ENCODE assay signal across 10 cellular contexts in genomic region chr4:46994007-46994405, GRCh38. TPM values are rescaled to one million over a fixed set of nuclear protein-coding genes. Genes with fewer than 3 reads are reported as not detected.
DNase-seq lines count a peak whose midpoint lies in the region; ATAC-seq, FAIRE-seq and TF ChIP-seq lines count a peak whose summit lies in the region.
"Had no signal": no experiment of that assay in that cellular context is flagged by ENCODE, and none has a peak within 500 bp of the region (broad histone marks: within the 10 kb centered on the region; RNA-seq: fewer than 3 reads in every experiment).

No MANE protein-coding gene starts in this region.

- 1 to 3% methylated on average over 14 of the region's 14 CpGs for WGBS in esophagus, 2 donors

- peak overlapping the region; percentile 54 for H3K4me3 Mint-ChIP-seq in CD8-positive, alpha-beta T cell
- H3K4me3 Mint-ChIP-seq in nephron progenitor cell = peak overlapping the region; percentile 80

- TF ChIP-seq CTCF in CD8-positive, alpha-beta T cell (IDR thresholded peaks at IDR 0.05) = no peak
- no peak for TF ChIP-seq CTCF in nephron progenitor cell (IDR thresholded peaks at IDR 0.05)
- TF ChIP-seq CTCF in WERI-Rb-1 (IDR thresholded peaks at IDR 0.05; ENCODE audit: low read depth, low read length) = no peak

- CTCF ChIA-PET in CD8-positive, alpha-beta T cell (lab: Charles Lee) = no interaction called here

- POLR2A ChIA-PET in CD8-positive, alpha-beta T cell (lab: Charles Lee) = no interaction called here

- peaks cover 22% of the 10 kb centered on the region for H3K4me1 Mint-ChIP-seq in CD8-positive, alpha-beta T cell (ENCODE audit: low read depth)
- H3K4me1 Mint-ChIP-seq in nephron progenitor cell = peaks cover 22% of the 10 kb centered on the region

- no peaks in the 10 kb centered on the region for H3K36me3 Mint-ChIP-seq in CD8-positive, alpha-beta T cell
- H3K36me3 Mint-ChIP-seq in nephron progenitor cell (ENCODE audit: low read depth) = no peaks in the 10 kb centered on the region

- intact Hi-C loops in CD8-positive, alpha-beta T cell (cut with DNase I, micrococcal nuclease) = no loop called here

- H3K27me3 Mint-ChIP-seq in CD8-positive, alpha-beta T cell (ENCODE audit: low read depth) = peaks cover 48% of the 10 kb centered on the region
- H3K27me3 Mint-ChIP-seq in nephron progenitor cell (ENCODE audit: low read depth, poor library complexity) = peaks cover 75% of the 10 kb centered on the region

- no peaks in the 10 kb centered on the region for H3K36me3 ChIP-seq in CD8-positive, alpha-beta T cell (ENCODE audit: insufficient read depth, low read length)
- H3K36me3 ChIP-seq in esophagus (ENCODE audit: control insufficient read depth in 2 of 2, insufficient read depth in 2 of 2, low read length in 1 of 2) = no peaks in the 10 kb centered on the region
- no peaks in the 10 kb centered on the region for H3K36me3 ChIP-seq in WERI-Rb-1

- no peak overlapping the region for H3K27ac Mint-ChIP-seq in CD8-positive, alpha-beta T cell
- no peak overlapping the region for H3K27ac Mint-ChIP-seq in nephron progenitor cell

- no peaks in the 10 kb centered on the region for H3K4me1 ChIP-seq in CD8-positive, alpha-beta T cell (ENCODE audit: insufficient read depth, low read length)
- H3K4me1 ChIP-seq in esophagus (ENCODE audit: control insufficient read depth in 2 of 2, insufficient read depth in 2 of 2, low read length in 1 of 2) = peaks cover 0 to 3% of the 10 kb centered on the region in 2 donors

- no peak for ATAC-seq in CD8-positive, alpha-beta T cell

- H3K4me3 ChIP-seq in CD8-positive, alpha-beta T cell (ENCODE audit: low read depth, low read length) = no peak overlapping the region
- H3K4me3 ChIP-seq in esophagus (ENCODE audit: low read depth in 1 of 2, low read length in 2 of 2) (peak overlapping the region; percentile 36 to 42), WERI-Rb-1 (ENCODE audit: low read depth, low read length) (no peak overlapping the region)

- no peak for FAIRE-seq in HTR-8/SVneo (lab: Jason Lieb, UNC)

- no peaks in the 10 kb centered on the region for H3K9me3 Mint-ChIP-seq in CD8-positive, alpha-beta T cell
- no peaks in the 10 kb centered on the region for H3K9me3 Mint-ChIP-seq in nephron progenitor cell

- no peaks in the 10 kb centered on the region for H3K9me3 ChIP-seq in CD8-positive, alpha-beta T cell (ENCODE audit: low read length)
- H3K9me3 ChIP-seq in esophagus (ENCODE audit: control insufficient read depth in 2 of 2, insufficient read depth in 1 of 2, low read depth in 1 of 2, low read length in 1 of 2) = peaks cover 0 to 4% of the 10 kb centered on the region in 2 donors
- peaks cover 4% of the 10 kb centered on the region for H3K9me3 ChIP-seq in WERI-Rb-1 (ENCODE audit: severe bottlenecking)

- H3K27me3 ChIP-seq in CD8-positive, alpha-beta T cell (ENCODE audit: insufficient read depth, low read length) = peaks cover 4% of the 10 kb centered on the region
- H3K27me3 ChIP-seq in esophagus (ENCODE audit: control insufficient read depth in 1 of 2, insufficient read depth in 2 of 2, low read length in 2 of 2) (peaks cover 0 to 3% of the 10 kb centered on the region in 2 donors), WERI-Rb-1 (ENCODE audit: insufficient read depth, low read depth, severe bottlenecking) (no peaks in the 10 kb centered on the region)

- H3K27ac ChIP-seq in CD8-positive, alpha-beta T cell (ENCODE audit: low read depth, low read length) = no peak overlapping the region
- H3K27ac ChIP-seq in esophagus (ENCODE audit: low read depth in 2 of 2, low read length in 1 of 2) (no peak overlapping the region), WERI-Rb-1 (no peak overlapping the region)

- DNase-seq in CD8-positive, alpha-beta T cell = no peak
- DNase-seq in M059J (ENCODE audit: low read depth) (peak; percentile 12), nephron progenitor cell (peak; percentile 6), WERI-Rb-1 (no peak), DMS153 (lab: John Stamatoyannopoulos, UW) (no peak), HTR-8/SVneo (ENCODE audit: insufficient read length, low spot score) (no peak), NCI-H187 (lab: John Stamatoyannopoulos, UW) (no peak)
- DNase-seq: activated naive CD4-positive, alpha-beta T cell treated with Interleukin-2 at 50 U/mL for 16 hours had no signal

RNA-seq across cellular contexts. Expression of gene GABRA4, which starts 0.6 kb away (rescaled TPM):
- not detected for total RNA-seq in CD8-positive, alpha-beta T cell
- 0.05 and 0.07 TPM in 2 replicates for total RNA-seq in M059J (2014; rRNA removed; shearing (Covaris generic))
- polyA plus RNA-seq in esophagus = under 1 TPM; 0.10 to 0.73 TPM
- total RNA-seq: myocyte had no signal

RNA-seq across cellular contexts. Expression of gene GABRB1, which starts 37.4 kb away (rescaled TPM):
- total RNA-seq in CD8-positive, alpha-beta T cell = not detected
- total RNA-seq in M059J (2014; rRNA removed; shearing (Covaris generic)) = 1.5 and 4.3 TPM in 2 replicates
- polyA plus RNA-seq in esophagus = not detected
- total RNA-seq: myocyte had no signal

Comparison
In these comparisons a context has a peak if more than half of its experiments do, and no peak if none do; other contexts are left out.
1. DNase-seq: peak in M059J (single experiment) and nephron progenitor cell (single experiment); none in CD8-positive, alpha-beta T cell (0 of 7), WERI-Rb-1 (single experiment), DMS153 (single experiment), HTR-8/SVneo (single experiment) and NCI-H187 (0 of 2).
2. H3K4me3 ChIP-seq: peak in esophagus (2 of 2); none in CD8-positive, alpha-beta T cell (single experiment) and WERI-Rb-1 (single experiment).